ENCODE assay signal across 8 cellular contexts in the genomic region with DNA sequence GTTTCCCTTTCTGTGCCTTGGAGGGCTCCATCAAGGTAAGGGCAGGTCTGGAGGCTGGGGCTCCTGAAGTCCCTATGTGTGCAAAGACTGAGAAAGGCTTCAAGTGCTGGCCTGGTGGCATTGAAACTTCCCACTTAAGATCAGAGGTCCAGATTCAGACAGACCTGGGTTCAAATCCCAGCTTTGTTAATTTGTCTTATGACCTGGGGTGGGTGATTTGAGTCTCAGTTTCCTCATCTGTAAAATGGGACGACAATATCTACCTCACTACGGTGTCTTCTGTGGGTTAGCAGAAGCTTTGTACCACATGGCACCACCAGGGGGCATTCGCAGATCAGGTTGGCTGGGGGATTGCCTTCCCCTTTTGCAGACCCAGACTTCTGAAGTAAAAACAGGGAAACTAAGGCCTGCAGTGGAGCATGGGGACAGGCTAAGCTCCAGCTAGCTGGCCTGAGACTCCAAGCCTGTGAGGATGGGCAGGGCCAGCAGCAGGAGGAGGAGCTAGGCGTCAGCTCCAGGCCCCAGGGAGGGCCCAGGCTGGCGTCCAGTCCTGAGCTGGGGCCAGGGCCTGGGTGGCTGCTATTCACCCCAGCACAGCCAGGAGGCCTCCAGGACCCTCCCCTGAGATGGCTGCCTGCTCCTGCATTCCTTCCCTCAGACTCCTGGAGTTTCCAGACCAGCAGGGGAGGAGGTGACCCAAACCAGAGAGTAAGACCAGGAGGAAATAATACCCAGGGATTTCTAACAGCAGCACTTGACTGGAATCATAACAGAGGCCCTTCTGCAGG. TPM values are rescaled to one million over a fixed set of nuclear protein-coding genes. Genes with fewer than 3 reads are reported as not detected.
DNase-seq lines count a peak whose midpoint lies in the region; ATAC-seq and TF ChIP-seq lines count a peak whose summit lies in the region.

No MANE protein-coding gene starts in this region.

- H3K4me1 ChIP-seq in heart left ventricle (peaks cover 12 to 50% (median 37%) of the 10 kb centered on the region in 12 donors), trophoblast cell (ENCODE audit: control insufficient read depth in 1 of 2, insufficient read depth in 2 of 2, low read length in 2 of 2) (peaks cover 24 to 29% of the 10 kb centered on the region in 2 experiments), thyroid gland (peaks cover 33 to 38% of the 10 kb centered on the region in 2 donors)

- no peaks in the 10 kb centered on the region for H3K9me3 Mint-ChIP-seq in T-cell

- no peaks in the 10 kb centered on the region for H3K27me3 ChIP-seq in heart left ventricle
- no peaks in the 10 kb centered on the region for H3K27me3 ChIP-seq in trophoblast cell (ENCODE audit: insufficient read depth, low read length)
- H3K27me3 ChIP-seq in thyroid gland: no peaks in the 10 kb centered on the region

- H3K36me3 ChIP-seq in heart left ventricle (peaks cover 0 to 36% (median 15%) of the 10 kb centered on the region in 9 donors), trophoblast cell (ENCODE audit: control insufficient read depth in 1 of 2, insufficient read depth in 2 of 2, low read length in 2 of 2) (peaks cover 49 to 55% of the 10 kb centered on the region in 2 experiments), thyroid gland (peaks cover 16 to 23% of the 10 kb centered on the region in 2 donors)

- H3K14ac ChIP-seq in trophoblast cell (ENCODE audit: low read length): no peak overlapping the region

- peaks cover 12% of the 10 kb centered on the region for H3K36me3 Mint-ChIP-seq in T-cell

- no peak overlapping the region for H2AFZ ChIP-seq in trophoblast cell (ENCODE audit: insufficient read depth, low read length, poor library complexity)

- no peak overlapping the region for H3K23ac ChIP-seq in trophoblast cell (ENCODE audit: low read length)

- no peak overlapping the region for H2AK5ac ChIP-seq in trophoblast cell (ENCODE audit: low read length)

- peaks cover 10% of the 10 kb centered on the region for H3K79me1 ChIP-seq in trophoblast cell (ENCODE audit: low read length)

- no peak overlapping the region for H2BK120ac ChIP-seq in trophoblast cell (ENCODE audit: insufficient read depth, low read length, poor library complexity)

- intact Hi-C loops in heart left ventricle (cut with DNase I): loop anchor here (1.0 to 5.0 kb wide), 12 partner anchors 23 to 136 kb away; partner anchors contain the start of genes RNF215 (in 8 of the 10), CCDC157 (in 5 of the 10), SF3A1 (in 5 of the 10) and TBC1D10A (in 5 of the 10)
- intact Hi-C loops in thyroid gland (cut with DNase I): loop anchor here (1.0 to 5.0 kb wide), 4 partner anchors 27 to 99 kb away; partner anchors contain the start of genes CCDC157, RNF215, SF3A1 and TBC1D10A

- peak overlapping the region; percentile 84 to 97 (median 94) for H3K27ac ChIP-seq in heart left ventricle
- H3K27ac ChIP-seq in trophoblast cell (ENCODE audit: low read depth, low read length): peak overlapping the region; percentile 77
- peak overlapping the region; percentile 87 to 97 (median 95) for H3K27ac ChIP-seq in thyroid gland

- no peaks in the 10 kb centered on the region for H3K27me3 Mint-ChIP-seq in T-cell

- peak overlapping the region in 11 of 12 donors; percentile 74 to 99 (median 88) for H3K4me3 ChIP-seq in heart left ventricle
- H3K4me3 ChIP-seq in trophoblast cell (ENCODE audit: low read depth, low read length): no peak overlapping the region
- H3K4me3 ChIP-seq in thyroid gland (replicated peaks in 1 of 3): peak overlapping the region in 2 of 3 donors; percentile 96 to 99

- TF ChIP-seq CTCF in LNCAP (IDR thresholded peaks at IDR 0.05) (peak; percentile 57), heart left ventricle (IDR thresholded peaks at IDR 0.05) (peak; percentile 65 to 80 (median 76)), thyroid gland (IDR thresholded peaks at IDR 0.05) (peak; percentile 48 to 91 (median 86))

- H3K4me3 Mint-ChIP-seq in T-cell: peak overlapping the region; percentile 82 to 89 (median 86)

- no peak overlapping the region for H2BK12ac ChIP-seq in trophoblast cell (ENCODE audit: low read length)

- H3K27ac Mint-ChIP-seq in T-cell: peak overlapping the region; percentile 79 to 82

- H4K8ac ChIP-seq in trophoblast cell (ENCODE audit: low read depth, low read length): no peak overlapping the region

- H3K4me2 ChIP-seq in trophoblast cell (ENCODE audit: low read length): peak overlapping the region; percentile 81

- peak; percentile 93 for DNase-seq in EL
- DNase-seq in T-cell: peak; percentile 75 to 92 (median 88)
- peak; percentile 90 for DNase-seq in amniotic epithelial cell (ENCODE audit: low read depth)
- DNase-seq in heart left ventricle: peak; percentile 84 to 91 (median 88)
- DNase-seq in trophoblast cell: peak; percentile 95 to 97
- DNase-seq in thyroid gland: peak; percentile 91 to 93

- ATAC-seq in T-cell (replicated peaks in 1 of 4) (peak; percentile 34 to 41 (median 38)), heart left ventricle (peak; percentile 62 to 75 (median 68)), GM21717 (IDR thresholded peaks at IDR 0.05; ENCODE audit: unreplicated experiment) (no peak)

- no peak overlapping the region for H3K9ac ChIP-seq in trophoblast cell (ENCODE audit: low read length)

- POLR2A ChIA-PET in T-cell (lab: Charles Lee): interaction anchor here (0.5 to 1.5 kb wide), 3 partner anchors 24 to 69 kb away, joined by 3 to 5 read pairs (median 3); partner anchors contain the start of genes CCDC157 (in 1 of the 2) and SF3A1 (in 1 of the 2)

- WGBS in heart left ventricle, 4 donors: 18 to 25% (median 21%) methylated on average over 4 to 5 of the region's 5 CpGs
- WGBS in trophoblast cell (ENCODE audit: extremely low coverage, insufficient coverage, insufficient read length): no CpG with 5 or more reads among the region's 5 CpGs
- WGBS in thyroid gland, 2 donors: 11 to 22% methylated on average over 5 of the region's 5 CpGs

- TF ChIP-seq POLR2A in heart left ventricle (IDR thresholded peaks at IDR 0.05) (peak in 1 of 2 donors; percentile 68), thyroid gland (IDR thresholded peaks at IDR 0.05) (peak in 1 of 2 donors; percentile 77)

- H3K4ac ChIP-seq in trophoblast cell (ENCODE audit: low read depth, low read length): no peak overlapping the region

- no peaks in the 10 kb centered on the region for H3K9me3 ChIP-seq in heart left ventricle
- H3K9me3 ChIP-seq in trophoblast cell (ENCODE audit: insufficient read depth, low read depth, low read length): peaks cover 5% of the 10 kb centered on the region
- no peaks in the 10 kb centered on the region for H3K9me3 ChIP-seq in thyroid gland

- H2BK5ac ChIP-seq in trophoblast cell (ENCODE audit: low read depth, low read length, poor library complexity): peak overlapping the region; percentile 81

- peaks cover 6% of the 10 kb centered on the region for H3K79me2 ChIP-seq in trophoblast cell (ENCODE audit: control insufficient read depth, insufficient read depth, low read length, poor library complexity)

- H3K18ac ChIP-seq in trophoblast cell (ENCODE audit: low read length): no peak overlapping the region

- H4K91ac ChIP-seq in trophoblast cell (ENCODE audit: low read depth, low read length): no peak overlapping the region

- CTCF ChIA-PET in T-cell (lab: Charles Lee): interaction anchor here (0.6 to 4.4 kb wide), 38 partner anchors 14 to 183 kb away, joined by 3 to 83 read pairs (median 5); partner anchors contain the start of genes RNF215 (in 2 of the 2), CCDC157 (in 1 of the 2), SEC14L2 (in 1 of the 2) and SF3A1 (in 1 of the 2)

- no peak overlapping the region for H4K12ac ChIP-seq in trophoblast cell (ENCODE audit: low read depth, low read length)

- peaks cover 37 to 50% (median 42%) of the 10 kb centered on the region in 3 donors for H3K4me1 Mint-ChIP-seq in T-cell

RNA-seq across cellular contexts. Expression of gene CASTOR1, which starts 1.5 kb away (rescaled TPM):
- total RNA-seq in T-cell (10 to 100 TPM; 12.8 to 21.9 (median 16.1) TPM), heart left ventricle (10 to 100 TPM in 3 of 9 donors, 1 to 10 TPM in 6; 3.8 to 16.6 (median 7.1) TPM), thyroid gland (10 to 100 TPM; 16.5 to 36.0 (median 27.7) TPM)
- polyA plus RNA-seq in heart left ventricle: 10 to 100 TPM in 1 of 2 donors, 1 to 10 TPM in 1; 7.0 to 10.2 TPM
- polyA plus RNA-seq in trophoblast cell (2013): 41.1 and 44.2 TPM in 2 replicates

RNA-seq across cellular contexts. Expression of gene OSM, which starts 21.2 kb away (rescaled TPM):
- total RNA-seq in T-cell (10 to 100 TPM in 2 of 5 donors, 1 to 10 TPM in 3; 5.9 to 16.5 (median 7.4) TPM), heart left ventricle (1 to 10 TPM in 2 of 9 donors, under 1 TPM in 5, not detected in 2; 0.17 to 5.0 (median 0.42) TPM), thyroid gland (under 1 TPM in 1 of 4 donors, not detected in 3; 0.40 TPM)
- polyA plus RNA-seq in heart left ventricle: under 1 TPM; 0.25 to 0.27 TPM
- 0.19 and 0.25 TPM in 2 replicates for polyA plus RNA-seq in trophoblast cell (2013)

RNA-seq across cellular contexts. Expression of gene TBC1D10A, which starts 38.9 kb away (rescaled TPM):
- total RNA-seq in T-cell (10 to 100 TPM; 56.2 to 84.3 (median 82.3) TPM), heart left ventricle (10 to 100 TPM in 1 of 9 donors, 1 to 10 TPM in 8; 4.3 to 10.1 (median 7.1) TPM), thyroid gland (10 to 100 TPM; 28.4 to 44.7 (median 35.9) TPM)
- polyA plus RNA-seq in heart left ventricle: 1 to 10 TPM; 4.5 to 9.5 TPM
- 43.9 and 46.1 TPM in 2 replicates for polyA plus RNA-seq in trophoblast cell (2013)

RNA-seq across cellular contexts. Expression of gene LIF, which starts 41.3 kb away (rescaled TPM):
- 1 to 10 TPM in 3 of 5 donors, under 1 TPM in 2; 0.26 to 3.3 (median 1.4) TPM for total RNA-seq in T-cell
- 10 to 100 TPM in 1 of 9 donors, 1 to 10 TPM in 1, under 1 TPM in 6, not detected in 1; 0.12 to 11.6 (median 0.70) TPM for total RNA-seq in heart left ventricle
- polyA plus RNA-seq in heart left ventricle: under 1 TPM; 0.46 to 0.78 TPM
- polyA plus RNA-seq in trophoblast cell (2013): 1.2 and 1.4 TPM in 2 replicates
- 1 to 10 TPM in 3 of 4 donors, under 1 TPM in 1; 0.89 to 2.6 (median 2.2) TPM for total RNA-seq in thyroid gland
